Comparison of ENCODE assay signal across 11 cellular contexts in genomic region chr16:84260766-84261165, GRCh38. TPM values are rescaled to one million over a fixed set of nuclear protein-coding genes. Genes with fewer than 3 reads are reported as not detected.
"Had no signal": no experiment of that assay in that cellular context is flagged by ENCODE, and none has a peak within 500 bp of the region (broad histone marks: within the 10 kb centered on the region; RNA-seq: fewer than 3 reads in every experiment).

No MANE protein-coding gene starts in this region.

- H3K36me3 ChIP-seq: HAP-1 had no signal

- ATAC-seq: HCT116, K562 had no signal

- DNase-seq: GM23248, GOT3, HFFc6, IMR-90, KG1 had no signal

- H3K9me3 ChIP-seq: HAP-1 had no signal

- H3K4me3 ChIP-seq: GM23248, HAP-1, K562 had no signal

- FAIRE-seq: H54, HTR-8/SVneo, K562 had no signal

- H3K27ac ChIP-seq: GM23248 had no signal

- H3K9ac ChIP-seq: GM23248 had no signal

- H2AFZ ChIP-seq: GM23248 had no signal

RNA-seq across cellular contexts. Expression of gene KCNG4, which starts 21.0 kb away (rescaled TPM):
- total RNA-seq: GM23248, HFFc6, HT-29, IMR-90, K562 had no signal
- polyA plus RNA-seq: GM23248, IMR-90, K562 had no signal

RNA-seq across cellular contexts. Expression of gene WFDC1, which starts 33.9 kb away (rescaled TPM):
- total RNA-seq: HT-29, K562 had no signal
- polyA plus RNA-seq: K562 had no signal
